Comparison of ENCODE assay signal across 8 cellular contexts in genomic region chr19:10701955-10702307, GRCh38. TPM values are rescaled to one million over a fixed set of nuclear protein-coding genes. Genes with fewer than 3 reads are reported as not detected.
DNase-seq lines count a peak whose midpoint lies in the region; ATAC-seq and TF ChIP-seq lines count a peak whose summit lies in the region.

No MANE protein-coding gene starts in this region.

- H3K4me1 ChIP-seq in urinary bladder (ENCODE audit: insufficient read depth), result no peaks in the 10 kb centered on the region

- ATAC-seq in HG02798 (IDR thresholded peaks at IDR 0.05; ENCODE audit: poor library complexity, unreplicated experiment), result peak; percentile 22

- TF ChIP-seq CTCF in mesothelial cell of epicardium (IDR thresholded peaks at IDR 0.05; ENCODE audit: unreplicated experiment), result no peak

- peaks cover 3% of the 10 kb centered on the region for H3K27me3 Mint-ChIP-seq in mesothelial cell of epicardium (ENCODE audit: low read depth)

- H3K36me3 ChIP-seq in urinary bladder (ENCODE audit: insufficient read depth), result no peaks in the 10 kb centered on the region

- peaks cover 10% of the 10 kb centered on the region for H3K4me1 Mint-ChIP-seq in mesothelial cell of epicardium

- H3K4me3 ChIP-seq in urinary bladder (ENCODE audit: low read depth, low read length), result peak overlapping the region; percentile 74

- peaks cover under 1% of the 10 kb centered on the region for H3K36me3 Mint-ChIP-seq in mesothelial cell of epicardium

- H3K4me3 Mint-ChIP-seq in mesothelial cell of epicardium, result peak overlapping the region; percentile 80

- no peaks in the 10 kb centered on the region for H3K9me3 Mint-ChIP-seq in mesothelial cell of epicardium

- DNase-seq in NCI-H2081 (lab: John Stamatoyannopoulos, UW) (peak; percentile 24 to 45), NCI-H2081 treated with DMSO at 0.1 percent for 48 hours (lab: John Stamatoyannopoulos, UW) (no peak), RKO (ENCODE audit: low spot score) (peak; percentile 42), dermis blood vessel endothelial cell (peak; percentile 15), mesothelial cell of epicardium (ENCODE audit: low spot score in 2 of 2, unreplicated experiment in 2 of 2) (peak in 1 of 2 experiments; percentile 53), NCI-H1436 (lab: John Stamatoyannopoulos, UW) (no peak)

- H3K27ac ChIP-seq in urinary bladder (ENCODE audit: low read depth), result peak overlapping the region; percentile 39

- 3% methylated on average over 21 of the region's 21 CpGs for WGBS in urinary bladder

- peak overlapping the region; percentile 86 for H3K27ac Mint-ChIP-seq in mesothelial cell of epicardium

RNA-seq across cellular contexts. Expression of gene QTRT1, which starts 0.7 kb away (rescaled TPM):
- total RNA-seq in dermis blood vessel endothelial cell (23.1 and 26.4 TPM in 2 replicates), mesothelial cell of epicardium (57.9 to 66.6 TPM (median 62.5 TPM) in 3 replicates), urinary bladder (16.3 TPM)
- polyA plus RNA-seq in urinary bladder, result 55.3 TPM

RNA-seq across cellular contexts. Expression of gene DNM2, which starts 15.9 kb away (rescaled TPM):
- total RNA-seq in dermis blood vessel endothelial cell (118 and 185 TPM in 2 replicates), mesothelial cell of epicardium (126 to 128 TPM (median 128 TPM) in 3 replicates), urinary bladder (76.2 TPM)
- polyA plus RNA-seq in urinary bladder, result 87.0 TPM

RNA-seq across cellular contexts. Expression of gene ILF3, which starts 47.8 kb away (rescaled TPM):
- 85.8 and 190 TPM in 2 replicates for total RNA-seq in dermis blood vessel endothelial cell
- 606 to 617 TPM (median 613 TPM) in 3 replicates for total RNA-seq in mesothelial cell of epicardium
- 103 TPM for total RNA-seq in urinary bladder
- polyA plus RNA-seq in urinary bladder, result 107 TPM

Comparison
In these comparisons a context has a peak if more than half of its experiments do, and no peak if none do; other contexts are left out.
1. DNase-seq: peak in NCI-H2081 (2 of 2), RKO (single experiment) and dermis blood vessel endothelial cell (single experiment); none in NCI-H2081 treated with DMSO at 0.1 percent for 48 hours (single experiment) and NCI-H1436 (single experiment).